In the genomic region with DNA sequence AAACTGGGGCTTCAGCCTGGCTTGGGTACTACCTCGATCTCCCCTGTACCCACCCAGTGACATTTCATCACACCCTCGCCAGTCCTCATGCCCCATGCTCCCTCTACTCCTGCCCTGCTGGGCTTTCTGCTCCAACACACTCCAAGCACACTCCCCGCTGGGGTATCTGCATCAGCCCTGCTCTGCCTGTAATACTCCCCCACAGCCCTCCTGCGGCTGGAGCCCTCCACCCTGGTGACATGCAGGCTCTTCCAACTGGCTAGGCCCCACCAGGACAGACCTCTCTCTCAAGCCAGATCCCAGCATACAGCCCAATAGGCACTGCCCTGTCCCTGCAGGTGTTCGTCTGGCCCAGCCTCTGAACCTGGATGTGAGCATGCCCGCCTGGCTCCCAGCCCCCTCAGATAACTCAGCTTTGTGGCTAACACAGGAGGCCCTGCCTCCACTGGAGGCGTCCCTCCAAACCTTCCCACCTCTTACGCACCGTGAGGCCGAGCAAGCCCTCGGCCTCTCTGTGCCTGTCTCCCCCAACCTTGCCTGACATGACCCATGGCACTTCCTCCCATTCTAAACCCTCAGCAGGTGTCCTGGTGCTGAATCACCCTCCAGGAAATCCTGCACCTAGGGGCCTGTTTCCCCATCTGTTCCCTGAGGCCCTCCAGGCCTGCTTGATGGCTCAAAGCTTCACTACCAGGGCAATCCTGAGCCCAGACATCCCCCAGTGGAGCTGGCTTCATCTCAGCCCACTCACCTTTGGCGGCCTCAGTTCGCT, we compare ENCODE assay signal across 12 cellular contexts. TPM values are rescaled to one million over a fixed set of nuclear protein-coding genes. Genes with fewer than 3 reads are reported as not detected.
DNase-seq lines count a peak whose midpoint lies in the region; FAIRE-seq and TF ChIP-seq lines count a peak whose summit lies in the region.
"Had no signal": no experiment of that assay in that cellular context is flagged by ENCODE, and none has a peak within 500 bp of the region (broad histone marks: within the 10 kb centered on the region; RNA-seq: fewer than 3 reads in every experiment).

No MANE protein-coding gene starts in this region.

- WGBS in small intestine, 3 donors = 66 to 73% (median 70%) methylated on average over 12 to 13 of the region's 13 CpGs

- no peaks in the 10 kb centered on the region for H3K27me3 ChIP-seq in HUES48 (ENCODE audit: control insufficient read depth, insufficient read depth, low read length)
- H3K27me3 ChIP-seq in WERI-Rb-1 (ENCODE audit: insufficient read depth, low read depth, severe bottlenecking) = no peaks in the 10 kb centered on the region
- H3K27me3 ChIP-seq in small intestine (ENCODE audit: control insufficient read depth in 2 of 2, insufficient read depth in 2 of 2, low read length in 2 of 2) = no peaks in the 10 kb centered on the region

- DNase-seq in DMS 273 (lab: John Stamatoyannopoulos, UW; ENCODE audit: unreplicated experiment) (peak; percentile 73), DMS 273 treated with DMSO at 0.1 percent for 48 hours (lab: John Stamatoyannopoulos, UW) (no peak), WERI-Rb-1 (peak; percentile 94), mesothelial cell of epicardium (ENCODE audit: low spot score in 2 of 2, unreplicated experiment in 2 of 2) (no peak), inferior parietal cortex (ENCODE audit: extremely low spot score) (no peak), small intestine (no peak), MV-4-11 (lab: John Stamatoyannopoulos, UW) (no peak)
- DNase-seq: activated B cell treated with CpG ODN at 0.5 μM for 24 hours, GOT3 had no signal

- H3K27ac ChIP-seq in HUES48 (ENCODE audit: low read depth, low read length) (peak overlapping the region; percentile 74), WERI-Rb-1 (peak overlapping the region; percentile 74), small intestine (ENCODE audit: low read depth in 1 of 2, low read length in 1 of 2) (no peak overlapping the region)
- H3K27ac ChIP-seq: HL-60 had no signal

- no peaks in the 10 kb centered on the region for H3K9me3 Mint-ChIP-seq in mesothelial cell of epicardium
- H3K9me3 Mint-ChIP-seq: activated B cell treated with CpG ODN at 0.5 μM for 24 hours had no signal

- no peak overlapping the region for H3K4me3 Mint-ChIP-seq in mesothelial cell of epicardium
- H3K4me3 Mint-ChIP-seq: activated B cell treated with CpG ODN at 0.5 μM for 24 hours had no signal

- no peak for TF ChIP-seq CTCF in WERI-Rb-1 (IDR thresholded peaks at IDR 0.05; ENCODE audit: low read depth, low read length)
- TF ChIP-seq CTCF in mesothelial cell of epicardium (IDR thresholded peaks at IDR 0.05; ENCODE audit: unreplicated experiment) = no peak

- H3K36me3 Mint-ChIP-seq in mesothelial cell of epicardium = peaks cover 11% of the 10 kb centered on the region

- H3K9ac ChIP-seq in HUES48 (ENCODE audit: low read depth, low read length) = no peak overlapping the region

- H3K27ac Mint-ChIP-seq in mesothelial cell of epicardium = peak overlapping the region; percentile 27
- H3K27ac Mint-ChIP-seq: activated B cell treated with CpG ODN at 0.5 μM for 24 hours had no signal

- no peaks in the 10 kb centered on the region for H3K27me3 Mint-ChIP-seq in mesothelial cell of epicardium (ENCODE audit: low read depth)
- H3K27me3 Mint-ChIP-seq: activated B cell treated with CpG ODN at 0.5 μM for 24 hours had no signal

- no peak overlapping the region for H3K4me3 ChIP-seq in HUES48 (ENCODE audit: low read depth, low read length)
- no peak overlapping the region for H3K4me3 ChIP-seq in WERI-Rb-1 (ENCODE audit: low read depth, low read length)
- H3K4me3 ChIP-seq in small intestine (ENCODE audit: low read depth in 1 of 2, low read length in 2 of 2) = no peak overlapping the region

- H3K4me1 Mint-ChIP-seq in mesothelial cell of epicardium = peaks cover 3% of the 10 kb centered on the region

- H3K9me3 ChIP-seq in HUES48 (ENCODE audit: control insufficient read depth, insufficient read depth, low read length) (no peaks in the 10 kb centered on the region), WERI-Rb-1 (ENCODE audit: severe bottlenecking) (no peaks in the 10 kb centered on the region), small intestine (ENCODE audit: control insufficient read depth, low read depth) (no peaks in the 10 kb centered on the region)

- peaks cover 11% of the 10 kb centered on the region for H3K4me1 ChIP-seq in HUES48 (ENCODE audit: control insufficient read depth, insufficient read depth, low read length)
- H3K4me1 ChIP-seq in small intestine (ENCODE audit: control insufficient read depth in 2 of 2, insufficient read depth in 1 of 2, low read depth in 1 of 2, low read length in 1 of 2) = peaks cover 0 to 2% of the 10 kb centered on the region in 2 donors

- FAIRE-seq in small intestine (lab: Jason Lieb, UNC) = no peak
- FAIRE-seq: A204.1 had no signal

- H3K36me3 ChIP-seq in HUES48 (ENCODE audit: control insufficient read depth, insufficient read depth, low read length) = peaks cover 58% of the 10 kb centered on the region
- peaks cover 71% of the 10 kb centered on the region for H3K36me3 ChIP-seq in WERI-Rb-1
- H3K36me3 ChIP-seq in small intestine (ENCODE audit: control insufficient read depth in 2 of 2, insufficient read depth in 2 of 2, low read length in 2 of 2) = no peaks in the 10 kb centered on the region

RNA-seq across cellular contexts. Expression of gene TXNRD2, which starts 33.5 kb away (rescaled TPM):
- 21.0 to 23.2 TPM (median 22.9 TPM) in 3 replicates for total RNA-seq in mesothelial cell of epicardium
- 10 to 100 TPM; 16.8 to 43.8 (median 37.8) TPM for polyA plus RNA-seq in small intestine

RNA-seq across cellular contexts. Expression of gene COMT, which starts 33.5 kb away (rescaled TPM):
- total RNA-seq in mesothelial cell of epicardium = 87.8 to 93.5 TPM (median 93.5 TPM) in 3 replicates
- polyA plus RNA-seq in small intestine = 100 to 1,000 TPM in 2 of 3 donors, 10 to 100 TPM in 1; 57.8 to 151 (median 119) TPM

RNA-seq across cellular contexts. Expression of gene ARVCF, which starts 41.5 kb away (rescaled TPM):
- total RNA-seq in mesothelial cell of epicardium = 38.4 to 43.8 TPM (median 41.2 TPM) in 3 replicates
- polyA plus RNA-seq in small intestine = 10 to 100 TPM in 1 of 3 donors, 1 to 10 TPM in 2; 2.2 to 11.7 (median 2.9) TPM

RNA-seq across cellular contexts. Expression of gene TANGO2, which starts 45.8 kb away (rescaled TPM):
- 13.4 to 17.5 TPM (median 15.6 TPM) in 3 replicates for total RNA-seq in mesothelial cell of epicardium
- polyA plus RNA-seq in small intestine = 10 to 100 TPM; 19.0 to 23.3 (median 22.7) TPM

Comparison
In these comparisons a context has a peak if more than half of its experiments do, and no peak if none do; other contexts are left out.
1. DNase-seq: peak in DMS 273 (single experiment) and WERI-Rb-1 (single experiment); none in DMS 273 treated with DMSO at 0.1 percent for 48 hours (single experiment), mesothelial cell of epicardium (0 of 2), inferior parietal cortex (single experiment), small intestine (single experiment) and MV-4-11 (single experiment).
2. H3K27ac ChIP-seq: peak in HUES48 (single experiment) and WERI-Rb-1 (single experiment); none in small intestine (0 of 2).